31 cellular contexts compared by ENCODE assay signal in genomic region chr15:23695282-23695681, GRCh38. TPM values are rescaled to one million over a fixed set of nuclear protein-coding genes. Genes with fewer than 3 reads are reported as not detected.
"Had no signal": no experiment of that assay in that cellular context is flagged by ENCODE, and none has a peak within 500 bp of the region (broad histone marks: within the 10 kb centered on the region; RNA-seq: fewer than 3 reads in every experiment).

No MANE protein-coding gene starts in this region.

- H3K27ac Mint-ChIP-seq: dendritic cell treated with granulocyte-macrophage colony-stimulating factor and Interleukin-4, amounts not matched to agents 40 ng/mL and 50 ng/mL, for 4 days; effector memory CD8-positive, alpha-beta T cell had no signal

- H3K27me3 Mint-ChIP-seq: dendritic cell treated with granulocyte-macrophage colony-stimulating factor and Interleukin-4, amounts not matched to agents 40 ng/mL and 50 ng/mL, for 4 days; effector memory CD8-positive, alpha-beta T cell had no signal

- H3K4me1 ChIP-seq: colonic mucosa, esophagus muscularis mucosa, foreskin keratinocyte, gastrocnemius medialis, gastroesophageal sphincter, heart left ventricle, heart right ventricle had no signal

- DNase-seq: colonic mucosa; cortex of kidney; dermis blood vessel endothelial cell; dorsolateral prefrontal cortex; effector CD4-positive, alpha-beta T cell; effector CD8-positive, alpha-beta T cell; effector memory CD4-positive, alpha-beta T cell; effector memory CD8-positive, alpha-beta T cell; erythroblast; esophagus squamous epithelium; foreskin fibroblast; foreskin keratinocyte; foreskin melanocyte; gastrocnemius medialis; glutamatergic neuron; head of caudate nucleus; heart left ventricle; heart right ventricle had no signal

- H3K36me3 ChIP-seq: colonic mucosa, esophagus muscularis mucosa, esophagus squamous epithelium, gastrocnemius medialis, gastroesophageal sphincter, heart left ventricle, heart right ventricle had no signal

- H3K9me3 ChIP-seq: colonic mucosa, esophagus muscularis mucosa, esophagus squamous epithelium, gastrocnemius medialis, gastroesophageal sphincter, heart left ventricle had no signal

- ATAC-seq: effector memory CD8-positive, alpha-beta T cell; esophagus mucosa; foreskin keratinocyte; gastrocnemius medialis; gastroesophageal sphincter; heart left ventricle; heart right ventricle had no signal

- H3K27ac ChIP-seq: colonic mucosa, coronary artery, dorsolateral prefrontal cortex, epithelial cell of prostate, esophagus muscularis mucosa, esophagus squamous epithelium, foreskin keratinocyte, gastrocnemius medialis, gastroesophageal sphincter, heart left ventricle, heart right ventricle had no signal

- H3K4me3 Mint-ChIP-seq: dendritic cell treated with granulocyte-macrophage colony-stimulating factor and Interleukin-4, amounts not matched to agents 40 ng/mL and 50 ng/mL, for 4 days; effector memory CD8-positive, alpha-beta T cell had no signal

- H3K27me3 ChIP-seq: colonic mucosa, esophagus muscularis mucosa, esophagus squamous epithelium, foreskin keratinocyte, gastrocnemius medialis, gastroesophageal sphincter, heart left ventricle, heart right ventricle had no signal

- FAIRE-seq: colon, endometrium, endothelial cell of umbilical vein, frontal cortex had no signal

- H3K4me3 ChIP-seq: colonic mucosa, coronary artery, dorsolateral prefrontal cortex, esophagus muscularis mucosa, esophagus squamous epithelium, gastrocnemius medialis, gastroesophageal sphincter, heart left ventricle, heart right ventricle had no signal

RNA-seq across cellular contexts. Expression of gene MAGEL2, which starts 47.6 kb away (rescaled TPM):
- total RNA-seq: dermis blood vessel endothelial cell, dermis microvascular lymphatic vessel endothelial cell, endothelial cell of umbilical vein, fibroblast of villous mesenchyme, foreskin keratinocyte had no signal
- polyA plus RNA-seq: endothelial cell of umbilical vein, fibroblast of lung, foreskin keratinocyte had no signal
